8 cellular contexts compared by ENCODE assay signal in the genomic region with DNA sequence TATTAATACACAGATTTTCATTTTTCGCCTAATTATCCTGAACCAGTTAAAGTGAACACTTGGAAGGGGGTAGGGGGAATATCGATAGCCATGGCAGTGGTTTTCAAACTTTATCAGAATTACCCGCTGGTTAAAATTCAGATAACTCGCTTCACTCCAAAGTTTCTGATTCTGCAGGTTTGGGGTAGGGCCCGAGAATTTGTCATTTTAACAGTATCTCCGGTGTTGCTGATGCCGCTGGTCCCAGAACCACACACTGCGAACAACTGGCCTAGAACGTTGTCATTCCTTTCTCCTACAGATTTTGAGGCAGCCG. TPM values are rescaled to one million over a fixed set of nuclear protein-coding genes. Genes with fewer than 3 reads are reported as not detected.
DNase-seq lines count a peak whose midpoint lies in the region; ATAC-seq, FAIRE-seq and TF ChIP-seq lines count a peak whose summit lies in the region.

No MANE protein-coding gene starts in this region.

- no peaks in the 10 kb centered on the region for H3K9me3 ChIP-seq in K562 (replicated peaks; ENCODE audit: control insufficient read depth, insufficient read depth, low read depth, low read length)

- BruUV-seq in K562 (replicated peaks; lab: Mats Ljungman, UMichigan) = TSS peak; percentile 98

- CTCF ChIA-PET in K562 (lab: Yijun Ruan, JAX; ENCODE audit: low intra/inter-chr PET ratio) = no interaction called here

- no peak for FAIRE-seq in K562 (lab: Jason Lieb, UNC)

- TF ChIP-seq CTCF in K562 (IDR thresholded peaks at IDR 0.05 in 2 of 3, conservative IDR thresholded peaks at IDR 0.05 in 1 of 3; ENCODE audit: insufficient read depth in 2 of 3, low read depth in 1 of 3, low read length in 3 of 3) = no peak
- no peak for TF ChIP-seq CTCF in GM13976 (IDR thresholded peaks at IDR 0.05; ENCODE audit: borderline replicate concordance, control extremely low read depth, extremely low read depth, insufficient read depth, missing control alignments)

- peaks cover 16% of the 10 kb centered on the region for H3K4me1 Mint-ChIP-seq in memory B cell

- H4K20me1 ChIP-seq in K562 (replicated peaks; ENCODE audit: control insufficient read depth, insufficient read depth, low read length) = no peaks in the 10 kb centered on the region

- intact Hi-C loops in Right ventricle myocardium superior (cut with DNase I) (no loop called here), cardiac septum (cut with DNase I) (loop anchor here (5.0 kb wide), 2 partner anchors 176 to 361 kb away; partner anchors contain the start of genes BLMH and GOSR1), K562 (cut with micrococcal nuclease) (no loop called here)

- H3K4me3 Mint-ChIP-seq in memory B cell = peak overlapping the region; percentile 98

- no peaks in the 10 kb centered on the region for H3K27me3 ChIP-seq in K562 (ENCODE audit: control insufficient read depth in 2 of 2, insufficient read depth in 2 of 2, low read length in 2 of 2)

- H3K79me2 ChIP-seq in K562 (ENCODE audit: control insufficient read depth, insufficient read depth, low read length) = peaks cover 52% of the 10 kb centered on the region

- 1% methylated on average over 10 of the region's 10 CpGs for WGBS in K562 (ENCODE audit: insufficient coverage, low coverage, missing lambda C conversion rate)

- POLR2A ChIA-PET in K562 (lab: Yijun Ruan, JAX) = interaction anchor here (1.2 kb wide), 1 partner anchor 10 kb away, joined by 7 read pairs; no protein-coding TSS in a partner anchor

- peaks cover 2% of the 10 kb centered on the region for H3K27me3 Mint-ChIP-seq in memory B cell

- H3K4me3 ChIP-seq in K562 = peak overlapping the region; percentile 61

- peak overlapping the region; percentile 100 for H3K27ac Mint-ChIP-seq in memory B cell

- peaks cover 5 to 10% of the 10 kb centered on the region in 2 experiments; a peak in 3 of 5 replicates for H3K4me1 ChIP-seq in K562 (replicated peaks in 1 of 2; ENCODE audit: control insufficient read depth in 2 of 2, insufficient read depth in 2 of 2, low read length in 2 of 2)

- no peak for TF ChIP-seq RAD21 in K562 (CRISPR knock-in tag; conservative IDR thresholded peaks at IDR 0.05 in 1 of 2, IDR thresholded peaks at IDR 0.05 in 1 of 2)

- H3K36me3 ChIP-seq in K562 (ENCODE audit: control insufficient read depth, insufficient read depth, low read length) = peaks cover 28% of the 10 kb centered on the region

- no peak for TF ChIP-seq EP300 in K562 (IDR thresholded peaks at IDR 0.05; ENCODE audit: low read length)

- H3K9me1 ChIP-seq in K562 (ENCODE audit: control insufficient read depth, insufficient read depth, low read length) = no peaks in the 10 kb centered on the region

- in situ Hi-C loops in K562 (cut with MboI) = loop anchor here (10.0 kb wide), 1 partner anchor 158 kb away; no protein-coding TSS in a partner anchor
- in situ Hi-C loops in GM13976 (cut with MboI; ENCODE audit: low sequenced_read_pairs, unreplicated experiment) = loop anchor here (25.0 kb wide), 1 partner anchor 596 kb away; no protein-coding TSS in a partner anchor

- H3K9me3 Mint-ChIP-seq in memory B cell = no peaks in the 10 kb centered on the region

- peak overlapping the region; percentile 92 to 100 for H3K9ac ChIP-seq in K562 (ENCODE audit: insufficient read depth in 1 of 2, low read depth in 2 of 2, low read length in 2 of 2)

- H3K36me3 Mint-ChIP-seq in memory B cell = peaks cover 11% of the 10 kb centered on the region

- peak overlapping the region; percentile 92 for H3K4me2 ChIP-seq in K562 (ENCODE audit: insufficient read depth, low read length)

- peak overlapping the region; percentile 97 for H3K27ac ChIP-seq in K562 (ENCODE audit: extremely low read depth, low read depth, low read length)

- TF ChIP-seq POLR2A in K562 (conservative IDR thresholded peaks at IDR 0.05) = no peak
- TF ChIP-seq POLR2A in GM18505 (IDR thresholded peaks at IDR 0.05; ENCODE audit: borderline replicate concordance, extremely low read depth, insufficient read depth, insufficient read length) = no peak

- ATAC-seq in Right ventricle myocardium superior (ENCODE audit: poor library complexity) (peak; percentile 14), K562 (no peak; the same call in 2 of the 3 replicates), memory B cell (ENCODE audit: low read depth) (peak; percentile 30), GM18505 (IDR thresholded peaks at IDR 0.05; ENCODE audit: unreplicated experiment) (no peak), GM18858 (IDR thresholded peaks at IDR 0.05; ENCODE audit: unreplicated experiment) (no peak)

- DNase-seq in Right ventricle myocardium superior = no peak
- no peak for DNase-seq in cardiac septum (ENCODE audit: low spot score)
- peak in 1 of 4 experiments; percentile 9 for DNase-seq in K562 (ENCODE audit: extremely low read depth in 1 of 4, low spot score in 3 of 4)
- DNase-seq in memory B cell (ENCODE audit: low spot score in 2 of 2) = no peak
- DNase-seq in GM13976 (ENCODE audit: low spot score) = no peak
- DNase-seq in mucosa of gallbladder (ENCODE audit: low spot score) = no peak

- peak overlapping the region; percentile 99 for H2AFZ ChIP-seq in K562 (ENCODE audit: low read depth, low read length)

RNA-seq across cellular contexts. Expression of gene NSRP1, which starts 0.3 kb away (rescaled TPM):
- 17.2 TPM for total RNA-seq in Right ventricle myocardium superior
- total RNA-seq in cardiac septum = 35.7 TPM
- 40.8 and 58.4 TPM in 2 replicates for total RNA-seq in K562 (2011; cell fraction: chromatin; rRNA removed; ENCODE audit: low replicate concordance)
- 30.5 and 46.5 TPM in 2 replicates for total RNA-seq in K562 (2011; cell fraction: nucleolus; rRNA removed)
- 75.9 and 147 TPM in 2 replicates for total RNA-seq in K562 (2011; cell fraction: nucleoplasm; rRNA removed)
- 18.4 and 18.8 TPM in 2 replicates for total RNA-seq in K562 (2014; rRNA removed)
- total RNA-seq in K562 (2014; rRNA removed; fragmentation: Illumina TruSeq; extraction: Trizol) = 32.2 and 34.1 TPM in 2 replicates
- total RNA-seq in K562 (2015; rRNA removed; fragmentation: Illumina TruSeq; extraction: Trizol) = 29.0 and 32.7 TPM in 2 replicates
- 19.5 and 20.8 TPM in 2 replicates for total RNA-seq in K562 (2021)
- polyA plus RNA-seq in K562 (2011; rRNA removed) = 8.7 and 19.0 TPM in 2 replicates
- 3.3 and 7.0 TPM in 2 replicates for polyA plus RNA-seq in K562 (2011; cell fraction: cytosol; rRNA removed)
- polyA plus RNA-seq in K562 (2011; cell fraction: nucleus; rRNA removed) = 9.8 and 17.2 TPM in 2 replicates
- 28.6 and 33.8 TPM in 2 replicates for polyA plus RNA-seq in K562 (2012)
- 50.4 and 68.6 TPM in 2 replicates for polyA plus RNA-seq in K562 (2014; fragmentation: Illumina TruSeq; extraction: Trizol)
- polyA plus RNA-seq in K562 (2014; fragmentation: Nextera tagmentation; extraction: Ambion mirVana) = 10 to 100 TPM; 52.8 to 54.2 TPM
- polyA plus RNA-seq in K562 (2014; rRNA removed) = 36.6 and 43.6 TPM in 2 replicates
- 11.7 and 16.7 TPM in 2 replicates for polyA minus RNA-seq in K562 (2011; rRNA and poly(A)+ RNA removed)
- 14.0 and 17.5 TPM in 2 replicates for polyA minus RNA-seq in K562 (2011; cell fraction: cytosol; rRNA and poly(A)+ RNA removed)
- polyA minus RNA-seq in K562 (2011; cell fraction: nucleus; rRNA and poly(A)+ RNA removed) = 13.0 and 20.9 TPM in 2 replicates
- total RNA-seq in mucosa of gallbladder = 23.1 TPM

Comparison
In these comparisons a context has a peak if more than half of its experiments do, and no peak if none do; other contexts are left out.
1. ATAC-seq: peak in Right ventricle myocardium superior (single experiment) and memory B cell (single experiment); none in K562 (single experiment), GM18505 (single experiment) and GM18858 (single experiment).